Comparison of ENCODE assay signal across 23 cellular contexts in genomic region chr1:186327331-186327730, GRCh38. TPM values are rescaled to one million over a fixed set of nuclear protein-coding genes. Genes with fewer than 3 reads are reported as not detected.
"Had no signal": no experiment of that assay in that cellular context is flagged by ENCODE, and none has a peak within 500 bp of the region (broad histone marks: within the 10 kb centered on the region; RNA-seq: fewer than 3 reads in every experiment).

No MANE protein-coding gene starts in this region.

- H3K4me1 Mint-ChIP-seq: activated B cell treated with CpG ODN at 0.5 μM for 24 hours, endodermal cell had no signal

- H3K27ac Mint-ChIP-seq: activated B cell treated with CpG ODN at 0.5 μM for 24 hours; activated naive CD8-positive, alpha-beta T cell; dendritic cell treated with granulocyte-macrophage colony-stimulating factor and Interleukin-4, amounts not matched to agents 40 ng/mL and 50 ng/mL, for 4 days; endodermal cell; memory B cell had no signal

- H3K9me3 Mint-ChIP-seq: activated B cell treated with CpG ODN at 0.5 μM for 24 hours; central memory CD8-positive, alpha-beta T cell; dendritic cell treated with granulocyte-macrophage colony-stimulating factor and Interleukin-4, amounts not matched to agents 40 ng/mL and 50 ng/mL, for 4 days; endodermal cell; memory B cell; naive thymus-derived CD4-positive, alpha-beta T cell had no signal

- DNase-seq: activated B cell treated with CpG ODN at 0.5 μM for 24 hours; activated CD8-positive, alpha-beta memory T cell treated with anti-CD3 and anti-CD28 coated beads for 24 hours; activated effector memory CD4-positive, alpha-beta T cell treated with Interleukin-2 at 50 U/mL for 16 hours; activated naive CD4-positive, alpha-beta T cell treated with Interleukin-2 at 50 U/mL for 16 hours; anterior cingulate cortex; endodermal cell; foreskin keratinocyte; heart left ventricle; midbrain; naive thymus-derived CD4-positive, alpha-beta T cell; stimulated activated CD4-positive, alpha-beta T cell treated with anti-CD3 and anti-CD28 coated beads, Interleukin-15, amount 100 ng/mL, for 24 hours; stimulated activated CD4-positive, alpha-beta T cell treated with anti-CD3 and anti-CD28 coated beads, Interleukin-2, amount 100 ng/mL, for 24 hours; stimulated activated naive CD4-positive, alpha-beta T cell treated with Interleukin-2 at 50 U/mL for 16 hours had no signal

- H3K9me3 ChIP-seq: esophagus muscularis mucosa, heart left ventricle, right atrium auricular region, tibial nerve had no signal

- H3K4me3 Mint-ChIP-seq: activated B cell treated with CpG ODN at 0.5 μM for 24 hours; activated naive CD8-positive, alpha-beta T cell; central memory CD8-positive, alpha-beta T cell; dendritic cell treated with granulocyte-macrophage colony-stimulating factor and Interleukin-4, amounts not matched to agents 40 ng/mL and 50 ng/mL, for 4 days; endodermal cell; memory B cell; naive thymus-derived CD4-positive, alpha-beta T cell had no signal

- H3K4me3 ChIP-seq: esophagus muscularis mucosa, heart left ventricle, right atrium auricular region, tibial nerve had no signal

- H3K4me1 ChIP-seq: esophagus muscularis mucosa, foreskin keratinocyte, heart left ventricle, right atrium auricular region, tibial nerve had no signal

- FAIRE-seq: bronchial epithelial cell had no signal

- ATAC-seq: foreskin keratinocyte; heart left ventricle; naive thymus-derived CD4-positive, alpha-beta T cell had no signal

- H3K27me3 ChIP-seq: esophagus muscularis mucosa, foreskin keratinocyte, heart left ventricle, right atrium auricular region, tibial nerve had no signal

- H3K27ac ChIP-seq: esophagus muscularis mucosa, foreskin keratinocyte, heart left ventricle, right atrium auricular region, tibial nerve had no signal

- H3K27me3 Mint-ChIP-seq: activated B cell treated with CpG ODN at 0.5 μM for 24 hours; activated naive CD8-positive, alpha-beta T cell; central memory CD8-positive, alpha-beta T cell; dendritic cell treated with granulocyte-macrophage colony-stimulating factor and Interleukin-4, amounts not matched to agents 40 ng/mL and 50 ng/mL, for 4 days; memory B cell; naive thymus-derived CD4-positive, alpha-beta T cell had no signal

RNA-seq across cellular contexts. Expression of gene PRG4, which starts 31.3 kb away (rescaled TPM):
- total RNA-seq: activated B cell treated with CpG ODN at 0.5 μM for 24 hours, bronchial epithelial cell, endodermal cell, kidney epithelial cell, pulmonary artery endothelial cell had no signal
